In genomic region chr7:148665211-148665610, GRCh38 we compare ENCODE assay signal across 29 cellular contexts.
"Had no signal": no experiment of that assay in that cellular context is flagged by ENCODE, and none has a peak within 500 bp of the region (broad histone marks: within the 10 kb centered on the region; RNA-seq: fewer than 3 reads in every experiment).

No MANE protein-coding gene starts in this region.

- H3K27ac ChIP-seq: PC-9, RWPE1 had no signal

- DNase-seq: activated CD4-positive, alpha-beta T cell treated with anti-CD3 and anti-CD28 coated beads, Interleukin-2, amount 10 ng/mL, durations not matched to agents 24 days and 14 days; activated CD4-positive, alpha-beta T cell treated with anti-CD3 and anti-CD28 coated beads, Interleukin-2, amount 50 U/mL, for 4 hours; activated CD8-positive, alpha-beta T cell treated with anti-CD3 and anti-CD28 coated beads for 36 hours; activated effector memory CD4-positive, alpha-beta T cell treated with anti-CD3 and anti-CD28 coated beads, Interleukin-2, amount 50 U/mL, for 16 hours; activated naive CD4-positive, alpha-beta T cell; activated naive CD4-positive, alpha-beta T cell treated with anti-CD3 and anti-CD28 coated beads, Interleukin-2, amount 50 U/mL, for 16 hours; activated naive CD8-positive, alpha-beta T cell treated with anti-CD3 and anti-CD28 coated beads for 36 hours; activated T-cell treated with anti-CD3 and anti-CD28 coated beads, Interleukin-2, amount 50 U/mL, for 1 hour; activated T-cell treated with anti-CD3 and anti-CD28 coated beads, Interleukin-2, amount 50 U/mL, for 72 hours; amniotic stem cell; aorta; central memory CD4-positive, alpha-beta T cell; NCI-H1105; NCI-H1417 treated with DMSO at 0.1 percent for 48 hours; NCI-H1930; NCI-H2081 treated with DMSO at 0.1 percent for 48 hours; NCI-H345; NCI-H524 treated with DMSO at 0.1 percent for 48 hours; NK-92 treated with Interleukin-12 subunit alpha and Interleukin-12 subunit beta, amount 100 ng/mL, for 24 hours; PC-9; SIG-M5; SW 1271; T-helper 1 cell; T1000 had no signal

- FAIRE-seq: K562, RCC 7860 had no signal

- H2AFZ ChIP-seq: PC-9 had no signal

- H3K4me2 ChIP-seq: PC-9 had no signal

- ATAC-seq: activated CD8-positive, alpha-beta T cell treated with anti-CD3 and anti-CD28 coated beads for 36 hours; activated T-cell treated with anti-CD3 and anti-CD28 coated beads, Interleukin-2, amount 50 U/mL, for 72 hours; activated T-helper 17 cell treated with anti-CD3 and anti-CD28 coated beads, Interleukin-2, amount 50 U/mL, for 72 hours; K562; Right ventricle myocardium inferior had no signal

- H3K4me3 ChIP-seq: K562, PC-9 had no signal
